4 cellular contexts compared by ENCODE assay signal in genomic region chr3:64470436-64470835, GRCh38.
"Had no signal": no experiment of that assay in that cellular context is flagged by ENCODE, and none has a peak within 500 bp of the region (broad histone marks: within the 10 kb centered on the region; RNA-seq: fewer than 3 reads in every experiment).

No MANE protein-coding gene starts in this region.

- H3K4me2 ChIP-seq: KMS-11 had no signal

- H3K4me3 ChIP-seq: K562 had no signal

- H3K27ac ChIP-seq: HL-60, KMS-11 had no signal

- H3K9ac ChIP-seq: KMS-11 had no signal

- ATAC-seq: HepG2, K562 had no signal
